1 cellular context compared by ENCODE assay signal in the genomic region with DNA sequence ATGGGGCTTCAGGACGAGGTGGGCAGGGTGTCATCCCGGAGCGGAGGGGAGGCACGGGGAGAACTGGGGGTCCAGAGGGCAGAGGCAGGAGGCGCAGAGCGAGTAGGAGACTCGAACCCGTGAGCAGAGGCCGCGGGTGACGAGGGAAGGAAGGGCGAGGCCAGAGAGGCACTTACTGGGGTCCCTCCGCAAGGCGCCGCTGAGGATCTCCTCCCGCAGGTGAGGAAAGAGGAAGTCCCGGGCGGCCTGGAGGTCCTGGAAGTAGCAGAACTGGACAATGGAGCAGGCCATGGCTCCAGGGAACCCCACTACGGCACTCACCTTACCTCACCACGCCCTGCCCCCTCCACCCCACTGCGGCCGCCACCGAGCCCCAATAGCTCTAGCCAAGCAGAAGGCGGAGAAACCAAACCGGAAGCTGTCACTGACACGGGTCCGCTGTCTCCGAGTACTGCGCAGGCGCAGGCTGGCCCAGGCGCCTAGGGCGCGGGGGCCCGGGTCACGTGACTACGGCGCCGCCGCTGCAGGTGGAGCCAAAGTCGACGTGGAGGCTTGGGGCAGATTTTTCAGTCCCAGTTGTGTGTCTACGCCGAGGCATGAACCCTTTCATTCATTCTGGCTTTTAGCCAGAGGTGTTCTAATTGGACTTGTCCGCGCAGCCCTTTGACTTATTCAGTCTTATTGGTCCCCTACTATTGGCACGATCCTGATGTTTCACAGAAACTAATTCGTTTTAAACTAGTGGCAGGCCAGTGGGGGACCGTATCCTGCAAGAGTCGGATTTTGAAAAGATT.
A peak's percentile ranks its signal among the peaks of the same experiment; 100 is the strongest.
TF ChIP-seq lines count a peak whose summit lies in the region.

A gene with protein sequence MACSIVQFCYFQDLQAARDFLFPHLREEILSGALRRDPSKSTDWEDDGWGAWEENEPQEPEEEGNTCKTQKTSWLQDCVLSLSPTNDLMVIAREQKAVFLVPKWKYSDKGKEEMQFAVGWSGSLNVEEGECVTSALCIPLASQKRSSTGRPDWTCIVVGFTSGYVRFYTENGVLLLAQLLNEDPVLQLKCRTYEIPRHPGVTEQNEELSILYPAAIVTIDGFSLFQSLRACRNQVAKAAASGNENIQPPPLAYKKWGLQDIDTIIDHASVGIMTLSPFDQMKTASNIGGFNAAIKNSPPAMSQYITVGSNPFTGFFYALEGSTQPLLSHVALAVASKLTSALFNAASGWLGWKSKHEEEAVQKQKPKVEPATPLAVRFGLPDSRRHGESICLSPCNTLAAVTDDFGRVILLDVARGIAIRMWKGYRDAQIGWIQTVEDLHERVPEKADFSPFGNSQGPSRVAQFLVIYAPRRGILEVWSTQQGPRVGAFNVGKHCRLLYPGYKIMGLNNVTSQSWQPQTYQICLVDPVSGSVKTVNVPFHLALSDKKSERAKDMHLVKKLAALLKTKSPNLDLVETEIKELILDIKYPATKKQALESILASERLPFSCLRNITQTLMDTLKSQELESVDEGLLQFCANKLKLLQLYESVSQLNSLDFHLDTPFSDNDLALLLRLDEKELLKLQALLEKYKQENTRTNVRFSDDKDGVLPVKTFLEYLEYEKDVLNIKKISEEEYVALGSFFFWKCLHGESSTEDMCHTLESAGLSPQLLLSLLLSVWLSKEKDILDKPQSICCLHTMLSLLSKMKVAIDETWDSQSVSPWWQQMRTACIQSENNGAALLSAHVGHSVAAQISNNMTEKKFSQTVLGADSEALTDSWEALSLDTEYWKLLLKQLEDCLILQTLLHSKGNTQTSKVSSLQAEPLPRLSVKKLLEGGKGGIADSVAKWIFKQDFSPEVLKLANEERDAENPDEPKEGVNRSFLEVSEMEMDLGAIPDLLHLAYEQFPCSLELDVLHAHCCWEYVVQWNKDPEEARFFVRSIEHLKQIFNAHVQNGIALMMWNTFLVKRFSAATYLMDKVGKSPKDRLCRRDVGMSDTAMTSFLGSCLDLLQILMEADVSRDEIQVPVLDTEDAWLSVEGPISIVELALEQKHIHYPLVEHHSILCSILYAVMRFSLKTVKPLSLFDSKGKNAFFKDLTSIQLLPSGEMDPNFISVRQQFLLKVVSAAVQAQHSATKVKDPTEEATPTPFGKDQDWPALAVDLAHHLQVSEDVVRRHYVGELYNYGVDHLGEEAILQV (N-terminal part only) (minus strand): TSS at position 407 of the 794 bp plus-strand sequence. CDS start 116 bp downstream, at position 291.

TF ChIP-seq in K562, 482 proteins besides CTCF, POLR2A, EP300 and RAD21 (continued from another document and continues in another):
- TF ChIP-seq GTF3C2 (IDR thresholded peaks at IDR 0.05; ENCODE audit: borderline replicate concordance, extremely low read depth, insufficient read length) (peak; percentile 70), NCOR1 (IDR thresholded peaks at IDR 0.05) (no peak), SMAD3 (CRISPR knock-in tag; conservative IDR thresholded peaks at IDR 0.05) (no peak), RREB1 (CRISPR knock-in tag; IDR thresholded peaks at IDR 0.05) (no peak), EHMT2 (IDR thresholded peaks at IDR 0.05) (peak; percentile 78), ZFX (CRISPR knock-in tag; IDR thresholded peaks at IDR 0.05) (peak; percentile 99)
- TF ChIP-seq, protein P1, sequence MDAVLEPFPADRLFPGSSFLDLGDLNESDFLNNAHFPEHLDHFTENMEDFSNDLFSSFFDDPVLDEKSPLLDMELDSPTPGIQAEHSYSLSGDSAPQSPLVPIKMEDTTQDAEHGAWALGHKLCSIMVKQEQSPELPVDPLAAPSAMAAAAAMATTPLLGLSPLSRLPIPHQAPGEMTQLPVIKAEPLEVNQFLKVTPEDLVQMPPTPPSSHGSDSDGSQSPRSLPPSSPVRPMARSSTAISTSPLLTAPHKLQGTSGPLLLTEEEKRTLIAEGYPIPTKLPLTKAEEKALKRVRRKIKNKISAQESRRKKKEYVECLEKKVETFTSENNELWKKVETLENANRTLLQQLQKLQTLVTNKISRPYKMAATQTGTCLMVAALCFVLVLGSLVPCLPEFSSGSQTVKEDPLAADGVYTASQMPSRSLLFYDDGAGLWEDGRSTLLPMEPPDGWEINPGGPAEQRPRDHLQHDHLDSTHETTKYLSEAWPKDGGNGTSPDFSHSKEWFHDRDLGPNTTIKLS (IDR thresholded peaks at IDR 0.05; ENCODE audit: borderline replicate concordance, low read depth), result peak; percentile 98
- TF ChIP-seq, protein P2, sequence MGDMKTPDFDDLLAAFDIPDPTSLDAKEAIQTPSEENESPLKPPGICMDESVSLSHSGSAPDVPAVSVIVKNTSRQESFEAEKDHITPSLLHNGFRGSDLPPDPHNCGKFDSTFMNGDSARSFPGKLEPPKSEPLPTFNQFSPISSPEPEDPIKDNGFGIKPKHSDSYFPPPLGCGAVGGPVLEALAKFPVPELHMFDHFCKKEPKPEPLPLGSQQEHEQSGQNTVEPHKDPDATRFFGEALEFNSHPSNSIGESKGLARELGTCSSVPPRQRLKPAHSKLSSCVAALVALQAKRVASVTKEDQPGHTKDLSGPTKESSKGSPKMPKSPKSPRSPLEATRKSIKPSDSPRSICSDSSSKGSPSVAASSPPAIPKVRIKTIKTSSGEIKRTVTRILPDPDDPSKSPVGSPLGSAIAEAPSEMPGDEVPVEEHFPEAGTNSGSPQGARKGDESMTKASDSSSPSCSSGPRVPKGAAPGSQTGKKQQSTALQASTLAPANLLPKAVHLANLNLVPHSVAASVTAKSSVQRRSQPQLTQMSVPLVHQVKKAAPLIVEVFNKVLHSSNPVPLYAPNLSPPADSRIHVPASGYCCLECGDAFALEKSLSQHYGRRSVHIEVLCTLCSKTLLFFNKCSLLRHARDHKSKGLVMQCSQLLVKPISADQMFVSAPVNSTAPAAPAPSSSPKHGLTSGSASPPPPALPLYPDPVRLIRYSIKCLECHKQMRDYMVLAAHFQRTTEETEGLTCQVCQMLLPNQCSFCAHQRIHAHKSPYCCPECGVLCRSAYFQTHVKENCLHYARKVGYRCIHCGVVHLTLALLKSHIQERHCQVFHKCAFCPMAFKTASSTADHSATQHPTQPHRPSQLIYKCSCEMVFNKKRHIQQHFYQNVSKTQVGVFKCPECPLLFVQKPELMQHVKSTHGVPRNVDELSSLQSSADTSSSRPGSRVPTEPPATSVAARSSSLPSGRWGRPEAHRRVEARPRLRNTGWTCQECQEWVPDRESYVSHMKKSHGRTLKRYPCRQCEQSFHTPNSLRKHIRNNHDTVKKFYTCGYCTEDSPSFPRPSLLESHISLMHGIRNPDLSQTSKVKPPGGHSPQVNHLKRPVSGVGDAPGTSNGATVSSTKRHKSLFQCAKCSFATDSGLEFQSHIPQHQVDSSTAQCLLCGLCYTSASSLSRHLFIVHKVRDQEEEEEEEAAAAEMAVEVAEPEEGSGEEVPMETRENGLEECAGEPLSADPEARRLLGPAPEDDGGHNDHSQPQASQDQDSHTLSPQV (IDR thresholded peaks at IDR 0.05), result peak; percentile 90
- TF ChIP-seq, protein P3, sequence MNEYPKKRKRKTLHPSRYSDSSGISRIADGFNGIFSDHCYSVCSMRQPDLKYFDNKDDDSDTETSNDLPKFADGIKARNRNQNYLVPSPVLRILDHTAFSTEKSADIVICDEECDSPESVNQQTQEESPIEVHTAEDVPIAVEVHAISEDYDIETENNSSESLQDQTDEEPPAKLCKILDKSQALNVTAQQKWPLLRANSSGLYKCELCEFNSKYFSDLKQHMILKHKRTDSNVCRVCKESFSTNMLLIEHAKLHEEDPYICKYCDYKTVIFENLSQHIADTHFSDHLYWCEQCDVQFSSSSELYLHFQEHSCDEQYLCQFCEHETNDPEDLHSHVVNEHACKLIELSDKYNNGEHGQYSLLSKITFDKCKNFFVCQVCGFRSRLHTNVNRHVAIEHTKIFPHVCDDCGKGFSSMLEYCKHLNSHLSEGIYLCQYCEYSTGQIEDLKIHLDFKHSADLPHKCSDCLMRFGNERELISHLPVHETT (CRISPR knock-in tag; conservative IDR thresholded peaks at IDR 0.05 in 1 of 2, IDR thresholded peaks at IDR 0.05 in 1 of 2), result 0 out of 4 replicates have a peak, but pooled peaks of 1 of the 2 experiments have one; percentile 51
